Comparison of ENCODE assay signal across 20 cellular contexts in genomic region chr15:52292780-52293392, GRCh38. TPM values are rescaled to one million over a fixed set of nuclear protein-coding genes. Genes with fewer than 3 reads are reported as not detected.
DNase-seq lines count a peak whose midpoint lies in the region; ATAC-seq and TF ChIP-seq lines count a peak whose summit lies in the region.
"Had no signal": no experiment of that assay in that cellular context is flagged by ENCODE, and none has a peak within 500 bp of the region (broad histone marks: within the 10 kb centered on the region; RNA-seq: fewer than 3 reads in every experiment).

No MANE protein-coding gene starts in this region.

- H3K36me3 Mint-ChIP-seq in H9 (ENCODE audit: insufficient read depth in 1 of 3, low read depth in 3 of 3): peaks cover 15 to 24% (median 17%) of the 10 kb centered on the region in 3 experiments
- H3K36me3 Mint-ChIP-seq in endodermal cell (ENCODE audit: low read depth): peaks cover 6% of the 10 kb centered on the region
- peaks cover 0 to 3% of the 10 kb centered on the region in 2 donors for H3K36me3 Mint-ChIP-seq in stimulated activated naive B cell treated with anti-CD40 and anti-IgM and Interleukin-4, amounts not matched to agents 10 μg/mL and 1 μg/mL and 100 μg/mL, for 72 hours
- H3K36me3 Mint-ChIP-seq: naive B cell had no signal

- WGBS in H9 (ENCODE audit: extremely low coverage, insufficient read length, low lambda C conversion rate): no CpG with 5 or more reads among the region's 7 CpGs
- 85 to 87% methylated on average over 6 to 7 of the region's 7 CpGs for WGBS in endodermal cell (ENCODE audit: insufficient coverage in 1 of 2, insufficient read length in 1 of 2), 2 experiments
- 67 to 89% (median 79%) methylated on average over 7 of the region's 7 CpGs for WGBS in spleen, 5 donors

- no peak overlapping the region for H3K14ac ChIP-seq in H9 (ENCODE audit: insufficient read depth, low read length)

- no peak overlapping the region for H3K4ac ChIP-seq in H9 (ENCODE audit: low read depth, low read length)

- no peaks in the 10 kb centered on the region; a peak in 1 of 5 replicates for H3K9me3 Mint-ChIP-seq in H9
- H3K9me3 Mint-ChIP-seq in endodermal cell: no peaks in the 10 kb centered on the region
- peaks cover 0 to 2% of the 10 kb centered on the region in 2 donors for H3K9me3 Mint-ChIP-seq in stimulated activated naive B cell treated with anti-CD40 and anti-IgM and Interleukin-4, amounts not matched to agents 10 μg/mL and 1 μg/mL and 100 μg/mL, for 72 hours
- H3K9me3 Mint-ChIP-seq: activated CD8-positive, alpha-beta T cell treated with anti-CD3 and anti-CD28 coated beads for 36 hours; naive B cell had no signal

- peaks cover 7% of the 10 kb centered on the region for H3K23me2 ChIP-seq in H9 (ENCODE audit: insufficient read length, low read depth, low read length, poor library complexity, severe bottlenecking)

- peaks cover 38 to 41% of the 10 kb centered on the region in 2 experiments for H3K4me1 Mint-ChIP-seq in H9
- H3K4me1 Mint-ChIP-seq in endodermal cell: peaks cover 19% of the 10 kb centered on the region
- H3K4me1 Mint-ChIP-seq in stimulated activated naive B cell treated with anti-CD40 and anti-IgM and Interleukin-4, amounts not matched to agents 10 μg/mL and 1 μg/mL and 100 μg/mL, for 72 hours: peaks cover 26 to 45% of the 10 kb centered on the region in 2 donors

- no peak overlapping the region for H2BK5ac ChIP-seq in H9 (ENCODE audit: insufficient read length, low read length)

- no peaks in the 10 kb centered on the region for H3K79me1 ChIP-seq in H9 (ENCODE audit: insufficient read depth, low read depth, low read length, poor library complexity, severe bottlenecking)

- H3K4me1 ChIP-seq in H9 (ENCODE audit: insufficient read depth, low read length): peaks cover 6% of the 10 kb centered on the region; the same call in 1 of the 2 replicates
- no peaks in the 10 kb centered on the region for H3K4me1 ChIP-seq in endodermal cell (ENCODE audit: control insufficient read depth, insufficient read depth, low read length)
- peaks cover 0 to 31% (median 20%) of the 10 kb centered on the region in 6 donors for H3K4me1 ChIP-seq in spleen

- no peak overlapping the region for H3K27ac ChIP-seq in H9 (ENCODE audit: insufficient read length, low read depth, low read length)
- no peak overlapping the region for H3K27ac ChIP-seq in endodermal cell (ENCODE audit: low read depth, low read length)
- no peak overlapping the region for H3K27ac ChIP-seq in spleen

- H3K9ac ChIP-seq in H9 (ENCODE audit: extremely low read depth, insufficient read length, low read length): no peak overlapping the region
- H3K9ac ChIP-seq in endodermal cell (ENCODE audit: extremely low read depth, low read length, poor library complexity, severe bottlenecking): no peak overlapping the region

- H3K4me3 Mint-ChIP-seq in H9: no peak overlapping the region; a peak in 1 of 5 replicates
- no peak overlapping the region for H3K4me3 Mint-ChIP-seq in endodermal cell
- H3K4me3 Mint-ChIP-seq in stimulated activated naive B cell treated with anti-CD40 and anti-IgM and Interleukin-4, amounts not matched to agents 10 μg/mL and 1 μg/mL and 100 μg/mL, for 72 hours: peak overlapping the region in 1 of 2 donors; percentile 2
- H3K4me3 Mint-ChIP-seq: activated CD8-positive, alpha-beta T cell treated with anti-CD3 and anti-CD28 coated beads for 36 hours had no signal

- no peak for ATAC-seq in stimulated activated naive B cell treated with anti-CD40 and anti-IgM and Interleukin-4, amounts not matched to agents 10 μg/mL and 1 μg/mL and 100 μg/mL, for 72 hours (replicated peaks)
- ATAC-seq: activated CD8-positive, alpha-beta T cell treated with anti-CD3 and anti-CD28 coated beads for 36 hours; Panc1; stimulated activated naive CD8-positive, alpha-beta T cell treated with anti-CD3 and anti-CD28 coated beads, Interleukin-15, Interleukin-2, amounts not matched to agents 100 U/mL and 50 U/mL, for 24 hours had no signal

- H3K36me3 ChIP-seq in endodermal cell (ENCODE audit: control insufficient read depth, insufficient read depth, low read length): peaks cover 3% of the 10 kb centered on the region
- H3K36me3 ChIP-seq in spleen: no peaks in the 10 kb centered on the region
- H3K36me3 ChIP-seq: transverse colon had no signal

- DNase-seq in H9 (no peak), OCI-M1 (lab: John Stamatoyannopoulos, UW) (peak; percentile 4), endodermal cell (no peak), spleen (peak; percentile 68), NCI-H2227 (lab: John Stamatoyannopoulos, UW; ENCODE audit: unreplicated experiment) (no peak)
- no peak for DNase-seq in activated CD8-positive, alpha-beta memory T cell treated with anti-CD3 and anti-CD28 coated beads, Interleukin-2, amount 50 U/mL, for 48 hours
- no peak for DNase-seq in stimulated activated naive B cell treated with anti-CD40 and anti-IgM and Interleukin-4, amounts not matched to agents 10 μg/mL and 1 μg/mL and 100 μg/mL, for 72 hours
- DNase-seq: activated CD4-positive, CD25-positive, alpha-beta regulatory T cell; activated CD8-positive, alpha-beta T cell treated with anti-CD3 and anti-CD28 coated beads for 36 hours; activated T-cell treated with anti-CD3 and anti-CD28 coated beads, Interleukin-2, amount 50 U/mL, for 1 hour; central memory CD4-positive, alpha-beta T cell; COR-L47; mesenchymal stem cell; naive B cell; NCI-H1436; NCI-H2171 treated with DMSO at 0.1 percent for 48 hours; stimulated activated CD4-positive, alpha-beta T cell treated with anti-CD3 and anti-CD28 coated beads, Interleukin-2, amount 100 ng/mL, for 24 hours; stimulated activated naive CD8-positive, alpha-beta T cell treated with anti-CD3 and anti-CD28 coated beads, Interleukin-15, Interleukin-2, amounts not matched to agents 100 U/mL and 50 U/mL, for 24 hours; transverse colon had no signal

- H3K4me3 ChIP-seq in endodermal cell (ENCODE audit: low read length) (no peak overlapping the region), spleen (no peak overlapping the region)
- H3K4me3 ChIP-seq: transverse colon had no signal

- H3K27me3 Mint-ChIP-seq in H9 (ENCODE audit: low read depth) (no peaks in the 10 kb centered on the region), endodermal cell (ENCODE audit: insufficient read depth) (peaks cover 7% of the 10 kb centered on the region)
- H3K27me3 Mint-ChIP-seq in stimulated activated naive B cell treated with anti-CD40 and anti-IgM and Interleukin-4, amounts not matched to agents 10 μg/mL and 1 μg/mL and 100 μg/mL, for 72 hours: peaks cover 16 to 37% of the 10 kb centered on the region in 2 donors

- no peak overlapping the region for H2BK12ac ChIP-seq in H9 (ENCODE audit: insufficient read length, low read depth, low read length)

- no peak overlapping the region for H4K8ac ChIP-seq in H9 (replicated peaks; ENCODE audit: insufficient read length, low read depth, low read length)

- H3K27me3 ChIP-seq in H9 (ENCODE audit: insufficient read depth, low read length) (no peaks in the 10 kb centered on the region), endodermal cell (ENCODE audit: control insufficient read depth, insufficient read depth, low read length, poor library complexity, severe bottlenecking) (peaks cover 14% of the 10 kb centered on the region), spleen (replicated peaks in 1 of 7) (peaks cover 0 to 38% (median 17%) of the 10 kb centered on the region in 7 donors)

- H3K56ac ChIP-seq in H9 (ENCODE audit: insufficient read length, low read depth, low read length): no peak overlapping the region

- intact Hi-C loops in spleen (cut with DNase I; ENCODE audit: low total_unique reads): no loop called here

- no peak overlapping the region for H2AK5ac ChIP-seq in H9 (ENCODE audit: insufficient read length, low read length)

- no peaks in the 10 kb centered on the region for H3K9me3 ChIP-seq in H9 (ENCODE audit: control insufficient read depth, low read depth, low read length)
- no peaks in the 10 kb centered on the region for H3K9me3 ChIP-seq in endodermal cell (ENCODE audit: control insufficient read depth, low read length)
- no peaks in the 10 kb centered on the region for H3K9me3 ChIP-seq in spleen
- H3K9me3 ChIP-seq: transverse colon had no signal

- no peak overlapping the region for H2BK15ac ChIP-seq in H9 (ENCODE audit: low read depth, low read length)

- H2AFZ ChIP-seq in H9 (ENCODE audit: low read length): no peak overlapping the region

- H4K5ac ChIP-seq in H9 (ENCODE audit: insufficient read length, low read depth, low read length): no peak overlapping the region

- H3K18ac ChIP-seq in H9 (ENCODE audit: insufficient read length, low read depth, low read length): no peak overlapping the region

- H3K27ac Mint-ChIP-seq in H9 (peak overlapping the region in 2 of 3 experiments; percentile 31 to 77; a peak in 3 of 7 replicates), endodermal cell (no peak overlapping the region)
- H3K27ac Mint-ChIP-seq in stimulated activated naive B cell treated with anti-CD40 and anti-IgM and Interleukin-4, amounts not matched to agents 10 μg/mL and 1 μg/mL and 100 μg/mL, for 72 hours: no peak overlapping the region
- H3K27ac Mint-ChIP-seq: activated CD8-positive, alpha-beta T cell treated with anti-CD3 and anti-CD28 coated beads for 36 hours had no signal

- H3T11ph ChIP-seq in H9 (ENCODE audit: low read length): no peak overlapping the region

- no peak overlapping the region for H3K4me2 ChIP-seq in H9 (ENCODE audit: insufficient read depth, insufficient read length, low read length)

- no peak overlapping the region for H2BK20ac ChIP-seq in H9 (ENCODE audit: low read depth, low read length, poor library complexity, severe bottlenecking)

- H2BK120ac ChIP-seq in H9 (ENCODE audit: low read depth, low read length, poor library complexity, severe bottlenecking): no peak overlapping the region

- no peak overlapping the region for H4K91ac ChIP-seq in H9 (ENCODE audit: insufficient read length, low read depth, low read length)

- H4K20me1 ChIP-seq in H9 (ENCODE audit: control insufficient read depth, insufficient read depth, insufficient read length): no peaks in the 10 kb centered on the region

- TF ChIP-seq POLR2A in spleen (IDR thresholded peaks at IDR 0.05): no peak

- H3K79me2 ChIP-seq in H9 (ENCODE audit: insufficient read depth, low read length): peaks cover 2% of the 10 kb centered on the region; the same call in 1 of the 2 replicates

- TF ChIP-seq CTCF in H9 (conservative IDR thresholded peaks at IDR 0.05): no peak
- TF ChIP-seq CTCF in endodermal cell (conservative IDR thresholded peaks at IDR 0.05): peak; percentile 23
- no peak for TF ChIP-seq CTCF in spleen (IDR thresholded peaks at IDR 0.05 in 8 of 11, conservative IDR thresholded peaks at IDR 0.05 in 3 of 11)

- no peak overlapping the region for H3K23ac ChIP-seq in H9 (ENCODE audit: insufficient read length, low read depth, low read length)

RNA-seq across cellular contexts. Expression of gene MYO5C, which starts 2.7 kb away (rescaled TPM):
- total RNA-seq in H9 (2021) (22.2 and 22.4 TPM in 2 replicates), endodermal cell (10 to 100 TPM; 19.1 to 26.7 TPM), spleen (10 to 100 TPM in 6 of 7 donors, 1 to 10 TPM in 1; 6.2 to 23.4 (median 16.2) TPM)
- 5.1 TPM for polyA plus RNA-seq in endodermal cell (2013, experiment 1 of 2)
- 6.3 TPM for polyA plus RNA-seq in endodermal cell (2013, experiment 2 of 2)
- 1 to 10 TPM in 2 of 3 donors, under 1 TPM in 1; 0.53 to 2.2 (median 2.2) TPM for polyA plus RNA-seq in spleen

Comparison
In these comparisons a context has a peak if more than half of its experiments do, and no peak if none do; other contexts are left out.
1. DNase-seq: peak in OCI-M1 (single experiment) and spleen (single experiment); none in H9 (single experiment), endodermal cell (single experiment), NCI-H2227 (single experiment), activated CD8-positive, alpha-beta memory T cell treated with anti-CD3 and anti-CD28 coated beads, Interleukin-2, amount 50 U/mL, for 48 hours (single experiment) and stimulated activated naive B cell treated with anti-CD40 and anti-IgM and Interleukin-4, amounts not matched to agents 10 μg/mL and 1 μg/mL and 100 μg/mL, for 72 hours (single experiment).
2. H3K27ac Mint-ChIP-seq: peak in H9 (2 of 3); none in endodermal cell (single experiment) and stimulated activated naive B cell treated with anti-CD40 and anti-IgM and Interleukin-4, amounts not matched to agents 10 μg/mL and 1 μg/mL and 100 μg/mL, for 72 hours (single experiment).